12 cellular contexts compared by ENCODE assay signal in the genomic region with DNA sequence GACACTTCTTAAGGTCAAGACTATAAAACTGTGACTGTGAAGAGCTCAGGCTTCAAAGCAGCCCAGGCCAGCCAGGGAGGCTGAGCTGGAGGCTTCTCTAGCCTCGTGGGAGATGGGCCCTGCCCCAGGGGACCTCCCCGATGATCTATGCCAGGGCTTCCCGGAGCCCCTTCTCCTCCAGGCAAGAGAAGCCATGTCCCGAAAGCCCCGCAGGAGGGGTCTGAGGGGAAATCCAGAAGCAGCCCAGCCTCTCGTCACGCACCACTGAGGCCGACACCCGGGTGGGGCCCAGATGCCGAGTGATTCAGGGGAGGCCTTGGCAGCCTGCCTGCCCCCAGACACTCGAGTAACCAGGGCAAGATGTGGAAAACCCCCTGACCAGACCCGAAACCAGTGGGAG.
DNase-seq lines count a peak whose midpoint lies in the region; ATAC-seq and TF ChIP-seq lines count a peak whose summit lies in the region.
"Had no signal": no experiment of that assay in that cellular context is flagged by ENCODE, and none has a peak within 500 bp of the region (broad histone marks: within the 10 kb centered on the region; RNA-seq: fewer than 3 reads in every experiment).

No MANE protein-coding gene starts in this region.

- H3K36me3 Mint-ChIP-seq in activated CD4-positive, alpha-beta T cell treated with anti-CD3 and anti-CD28 coated beads, Interleukin-2, amount 10 ng/mL, durations not matched to agents 24 days and 14 days (ENCODE audit: low read depth): no peaks in the 10 kb centered on the region

- DNase-seq in A172 (ENCODE audit: low spot score) (peak; percentile 48), GM19238 (ENCODE audit: insufficient read length, low spot score) (peak; percentile 23), LoVo (ENCODE audit: low spot score) (peak; percentile 69), erythroblast (lab: John Stamatoyannopoulos, UW) (peak; percentile 74 to 80), mesenteric fat pad (ENCODE audit: low spot score) (no peak)
- no peak for DNase-seq in activated CD4-positive, alpha-beta T cell treated with anti-CD3 and anti-CD28 coated beads, Interleukin-2, amount 10 ng/mL, durations not matched to agents 24 days and 14 days
- DNase-seq: activated CD8-positive, alpha-beta T cell treated with anti-CD3 and anti-CD28 coated beads for 36 hours; NCI-H2081 had no signal

- no peak overlapping the region for H3K4me3 Mint-ChIP-seq in activated CD4-positive, alpha-beta T cell treated with anti-CD3 and anti-CD28 coated beads, Interleukin-2, amount 10 ng/mL, durations not matched to agents 24 days and 14 days
- H3K4me3 Mint-ChIP-seq: activated CD8-positive, alpha-beta T cell treated with anti-CD3 and anti-CD28 coated beads for 36 hours; neural crest cell; T-helper 1 cell treated with Interleukin-12 subunit alpha and Interleukin-12 subunit beta and Interleukin-4 antibody, amounts not matched to agents 30 μg/mL and 1 μg/mL, for 36 hours had no signal

- no peak for TF ChIP-seq POLR2A in erythroblast (IDR thresholded peaks at IDR 0.05; ENCODE audit: low read length)

- no peak for ATAC-seq in HG02763 (IDR thresholded peaks at IDR 0.05; ENCODE audit: unreplicated experiment)
- ATAC-seq in GM21737 (IDR thresholded peaks at IDR 0.05; ENCODE audit: unreplicated experiment): no peak
- ATAC-seq: activated CD8-positive, alpha-beta T cell treated with anti-CD3 and anti-CD28 coated beads for 36 hours had no signal

- no peaks in the 10 kb centered on the region for H3K27me3 Mint-ChIP-seq in activated CD4-positive, alpha-beta T cell treated with anti-CD3 and anti-CD28 coated beads, Interleukin-2, amount 10 ng/mL, durations not matched to agents 24 days and 14 days
- H3K27me3 Mint-ChIP-seq: activated CD8-positive, alpha-beta T cell treated with anti-CD3 and anti-CD28 coated beads for 36 hours had no signal

- H3K27ac Mint-ChIP-seq in activated CD4-positive, alpha-beta T cell treated with anti-CD3 and anti-CD28 coated beads, Interleukin-2, amount 10 ng/mL, durations not matched to agents 24 days and 14 days: no peak overlapping the region
- H3K27ac Mint-ChIP-seq: activated CD8-positive, alpha-beta T cell treated with anti-CD3 and anti-CD28 coated beads for 36 hours; T-helper 1 cell treated with Interleukin-12 subunit alpha and Interleukin-12 subunit beta and Interleukin-4 antibody, amounts not matched to agents 30 μg/mL and 1 μg/mL, for 36 hours had no signal

- peaks cover 3% of the 10 kb centered on the region for H3K4me1 Mint-ChIP-seq in activated CD4-positive, alpha-beta T cell treated with anti-CD3 and anti-CD28 coated beads, Interleukin-2, amount 10 ng/mL, durations not matched to agents 24 days and 14 days

- no peaks in the 10 kb centered on the region for H3K9me3 Mint-ChIP-seq in activated CD4-positive, alpha-beta T cell treated with anti-CD3 and anti-CD28 coated beads, Interleukin-2, amount 10 ng/mL, durations not matched to agents 24 days and 14 days
- H3K9me3 Mint-ChIP-seq: activated CD8-positive, alpha-beta T cell treated with anti-CD3 and anti-CD28 coated beads for 36 hours; neural crest cell; T-helper 1 cell treated with Interleukin-12 subunit alpha and Interleukin-12 subunit beta and Interleukin-4 antibody, amounts not matched to agents 30 μg/mL and 1 μg/mL, for 36 hours had no signal

- intact Hi-C loops in activated CD4-positive, alpha-beta T cell treated with anti-CD3 and anti-CD28 coated beads, Interleukin-2, amount 10 ng/mL, durations not matched to agents 24 days and 14 days (cut with micrococcal nuclease): no loop called here

Comparison
In these comparisons a context has a peak if more than half of its experiments do, and no peak if none do; other contexts are left out.
1. DNase-seq: peak in A172 (single experiment), GM19238 (single experiment), LoVo (single experiment) and erythroblast (2 of 2); none in mesenteric fat pad (single experiment) and activated CD4-positive, alpha-beta T cell treated with anti-CD3 and anti-CD28 coated beads, Interleukin-2, amount 10 ng/mL, durations not matched to agents 24 days and 14 days (single experiment).